Comparison of ENCODE assay signal across 9 cellular contexts in the genomic region with DNA sequence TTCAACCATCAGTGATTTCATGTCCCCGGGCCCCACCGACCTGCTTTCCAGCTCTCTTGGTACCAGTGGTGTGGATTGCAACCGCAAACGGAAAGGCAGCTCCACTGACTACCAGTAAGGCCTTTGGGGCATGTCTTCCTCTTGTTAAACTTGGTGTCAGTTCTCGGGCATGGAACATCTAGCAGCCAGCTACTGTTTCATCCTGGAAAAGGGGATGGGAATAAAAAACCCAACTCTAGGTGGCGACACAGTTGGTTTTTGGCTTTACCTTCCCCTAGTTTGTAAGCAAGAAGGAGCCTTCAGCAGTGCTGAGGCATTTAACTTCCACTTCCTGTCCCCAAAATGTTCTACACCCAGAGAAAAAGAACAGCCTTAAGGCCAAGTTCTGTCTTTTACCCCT.
DNase-seq lines count a peak whose midpoint lies in the region; FAIRE-seq and TF ChIP-seq lines count a peak whose summit lies in the region.
"Had no signal": no experiment of that assay in that cellular context is flagged by ENCODE, and none has a peak within 500 bp of the region (broad histone marks: within the 10 kb centered on the region; RNA-seq: fewer than 3 reads in every experiment).

No MANE protein-coding gene starts in this region.

- no peaks in the 10 kb centered on the region for H4K20me1 ChIP-seq in SK-N-SH (ENCODE audit: insufficient read depth)

- TF ChIP-seq POLR2A in tibial nerve (IDR thresholded peaks at IDR 0.05) (no peak), H54 (IDR thresholded peaks at IDR 0.05; ENCODE audit: low read depth, low read length) (no peak)

- H3K4me3 ChIP-seq in SK-N-SH (ENCODE audit: low read depth in 2 of 2, low read length in 1 of 2) (no peak overlapping the region), iPS DF 6.9 (ENCODE audit: low read length) (no peak overlapping the region), tibial nerve (no peak overlapping the region)

- no peak for TF ChIP-seq EP300 in SK-N-SH (IDR thresholded peaks at IDR 0.05; ENCODE audit: borderline replicate concordance in 1 of 2, low read depth in 1 of 2, low read length in 1 of 2)
- no peak for TF ChIP-seq EP300 in tibial nerve (IDR thresholded peaks at IDR 0.05)

- H3K27me3 ChIP-seq in SK-N-SH (ENCODE audit: insufficient read depth): no peaks in the 10 kb centered on the region
- no peaks in the 10 kb centered on the region for H3K27me3 ChIP-seq in iPS DF 6.9 (ENCODE audit: control insufficient read depth, insufficient read depth, low read length)
- no peaks in the 10 kb centered on the region for H3K27me3 ChIP-seq in tibial nerve

- FAIRE-seq in H54 (lab: Jason Lieb, UNC): no peak

- no peak overlapping the region for H3K27ac ChIP-seq in SK-N-SH (ENCODE audit: low read depth in 2 of 2, low read length in 1 of 2)
- H3K27ac ChIP-seq in iPS DF 6.9 (ENCODE audit: low read length): no peak overlapping the region
- H3K27ac ChIP-seq in tibial nerve: no peak overlapping the region

- H3K9me3 ChIP-seq in SK-N-SH: no peaks in the 10 kb centered on the region
- no peaks in the 10 kb centered on the region for H3K9me3 ChIP-seq in iPS DF 6.9 (ENCODE audit: control insufficient read depth, insufficient read depth, low read length)
- H3K9me3 ChIP-seq in tibial nerve: no peaks in the 10 kb centered on the region

- 89% methylated on average over 6 of the region's 6 CpGs for WGBS in SK-N-SH (ENCODE audit: low lambda C conversion rate)
- no CpG with 5 or more reads among the region's 6 CpGs for WGBS in iPS DF 6.9 (ENCODE audit: insufficient coverage, insufficient read length)
- 84 to 89% methylated on average over 6 of the region's 6 CpGs for WGBS in tibial nerve, 2 donors

- POLR2A ChIA-PET in SK-N-SH (lab: Yijun Ruan, JAX): no interaction called here

- peaks cover 8% of the 10 kb centered on the region for H3F3A ChIP-seq in SK-N-SH (replicated peaks; ENCODE audit: insufficient read depth)

- no peaks in the 10 kb centered on the region for H3K79me2 ChIP-seq in SK-N-SH (ENCODE audit: insufficient read depth)

- TF ChIP-seq RAD21 in SK-N-SH (IDR thresholded peaks at IDR 0.05; ENCODE audit: low read length): peak; percentile 15; the same call in 1 of the 2 replicates

- H3K4me1 ChIP-seq in SK-N-SH (ENCODE audit: control insufficient read depth in 1 of 2, insufficient read depth in 2 of 2, low read depth in 1 of 2, low read length in 1 of 2): no peaks in the 10 kb centered on the region; a peak in 1 of 4 replicates
- no peaks in the 10 kb centered on the region for H3K4me1 ChIP-seq in iPS DF 6.9 (ENCODE audit: control insufficient read depth, insufficient read depth, low read length)
- H3K4me1 ChIP-seq in tibial nerve: no peaks in the 10 kb centered on the region

- H3K4me2 ChIP-seq in SK-N-SH: no peak overlapping the region

- H3K9ac ChIP-seq in SK-N-SH: no peak overlapping the region

- TF ChIP-seq CTCF in SK-N-SH (IDR thresholded peaks at IDR 0.05) (peak; percentile 43; the same call in 1 of the 2 replicates), tibial nerve (IDR thresholded peaks at IDR 0.05) (no peak)

- CTCF ChIA-PET in SK-N-SH (lab: Yijun Ruan, JAX): interaction anchor here (0.9 to 12.9 kb wide), 6 partner anchors 10 to 143 kb away, joined by 3 to 237 read pairs (median 9); no protein-coding TSS in a partner anchor

- DNase-seq in AML-193 (lab: John Stamatoyannopoulos, UW) (peak; percentile 32 to 42), HCEC 1CT (peak; percentile 17), SK-N-SH (no peak), iPS DF 6.9 (ENCODE audit: low read depth, low spot score) (peak; percentile 29), tibial nerve (ENCODE audit: low spot score in 2 of 2) (no peak), posterior vena cava (ENCODE audit: low spot score) (no peak), NCI-H2196 (lab: John Stamatoyannopoulos, UW; ENCODE audit: unreplicated experiment) (no peak), H54 (ENCODE audit: insufficient read length, low spot score) (no peak)
- DNase-seq: NCI-H446 treated with DMSO at 0.1 percent for 48 hours had no signal

- H2AFZ ChIP-seq in SK-N-SH (ENCODE audit: low read depth): no peak overlapping the region

- intact Hi-C loops in posterior vena cava (cut with DNase I): no loop called here

- H3K36me3 ChIP-seq in SK-N-SH (replicated peaks in 1 of 2; ENCODE audit: control insufficient read depth in 1 of 2, insufficient read depth in 2 of 2, low read length in 1 of 2): peaks cover 3 to 16% of the 10 kb centered on the region in 2 experiments
- no peaks in the 10 kb centered on the region for H3K36me3 ChIP-seq in iPS DF 6.9 (ENCODE audit: control insufficient read depth, insufficient read depth, low read length)
- H3K36me3 ChIP-seq in tibial nerve: peaks cover 0 to 86% (median 5%) of the 10 kb centered on the region in 3 donors

- H3K9me2 ChIP-seq in SK-N-SH: no peaks in the 10 kb centered on the region

TF ChIP-seq in SK-N-SH, 30 proteins besides CTCF, POLR2A, EP300 and RAD21:
- TF ChIP-seq SMC3 (IDR thresholded peaks at IDR 0.05; ENCODE audit: low read depth, low read length) (0 out of 2 replicates have a peak, but pooled peaks have one; percentile 21), TEAD4 (IDR thresholded peaks at IDR 0.05; ENCODE audit: borderline replicate concordance, insufficient read depth) (no peak)

Comparison
In these comparisons a context has a peak if more than half of its experiments do, and no peak if none do; other contexts are left out.
1. DNase-seq: peak in AML-193 (2 of 2), HCEC 1CT (single experiment) and iPS DF 6.9 (single experiment); none in SK-N-SH (single experiment), tibial nerve (0 of 2), posterior vena cava (single experiment), NCI-H2196 (single experiment) and H54 (single experiment).